Comparison of ENCODE assay signal across 17 cellular contexts in genomic region chr9:89640801-89641200, GRCh38. TPM values are rescaled to one million over a fixed set of nuclear protein-coding genes. Genes with fewer than 3 reads are reported as not detected.
A peak's percentile ranks its signal among the peaks of the same experiment; 100 is the strongest.
DNase-seq lines count a peak whose midpoint lies in the region; ATAC-seq and TF ChIP-seq lines count a peak whose summit lies in the region.
"Had no signal": no experiment of that assay in that cellular context is flagged by ENCODE, and none has a peak within 500 bp of the region (broad histone marks: within the 10 kb centered on the region; RNA-seq: fewer than 3 reads in every experiment).

No MANE protein-coding gene starts in this region.

- H3K27ac ChIP-seq in esophagus muscularis mucosa (replicated peaks in 1 of 4) (peak overlapping the region; percentile 82 to 89 (median 88)), tibial artery (peak overlapping the region; percentile 88 to 89)

- H3K4me3 ChIP-seq in esophagus muscularis mucosa (peak overlapping the region in 1 of 4 donors; percentile 35), tibial artery (no peak overlapping the region)
- H3K4me3 ChIP-seq: GM23338, Peyer's patch had no signal

- H3K4me1 Mint-ChIP-seq in WTC11 = peaks cover 8% of the 10 kb centered on the region

- CTCF ChIA-PET in WTC11 (lab: Charles Lee) = interaction anchor here (1.5 kb wide), 1 partner anchor 48 kb away, joined by 6 read pairs; no protein-coding TSS in a partner anchor

- TF ChIP-seq EP300 in esophagus muscularis mucosa (IDR thresholded peaks at IDR 0.05) = no peak

- H3K36me3 ChIP-seq in esophagus muscularis mucosa (no peaks in the 10 kb centered on the region), tibial artery (no peaks in the 10 kb centered on the region)
- H3K36me3 ChIP-seq: Peyer's patch had no signal

- no peak overlapping the region for H3K27ac Mint-ChIP-seq in WTC11
- H3K27ac Mint-ChIP-seq: GM23338 had no signal

- no peak overlapping the region for H3K4me3 Mint-ChIP-seq in WTC11
- H3K4me3 Mint-ChIP-seq: GM23338 had no signal

- intact Hi-C loops in esophagus muscularis mucosa (cut with DNase I) (no loop called here), posterior vena cava (cut with DNase I) (no loop called here), tibial artery (cut with DNase I; ENCODE audit: low total_unique reads) (no loop called here)

- H3K9me3 Mint-ChIP-seq in WTC11 = peaks cover 11% of the 10 kb centered on the region
- H3K9me3 Mint-ChIP-seq: GM23338 had no signal

- WGBS in esophagus muscularis mucosa = 86% methylated on average over 8 of the region's 8 CpGs

- H3K27me3 ChIP-seq in esophagus muscularis mucosa = no peaks in the 10 kb centered on the region
- H3K27me3 ChIP-seq in tibial artery = no peaks in the 10 kb centered on the region
- H3K27me3 ChIP-seq: Peyer's patch had no signal

- TF ChIP-seq POLR2A in esophagus muscularis mucosa (IDR thresholded peaks at IDR 0.05; ENCODE audit: low read depth) = no peak

- no peak for TF ChIP-seq CTCF in WTC11 (IDR thresholded peaks at IDR 0.05)
- TF ChIP-seq CTCF in esophagus muscularis mucosa (IDR thresholded peaks at IDR 0.05) = no peak
- no peak for TF ChIP-seq CTCF in tibial artery (IDR thresholded peaks at IDR 0.05)

- no peaks in the 10 kb centered on the region for H3K9me3 ChIP-seq in esophagus muscularis mucosa
- no peaks in the 10 kb centered on the region for H3K9me3 ChIP-seq in tibial artery
- H3K9me3 ChIP-seq: Peyer's patch had no signal

- POLR2A ChIA-PET in WTC11 (lab: Charles Lee) = no interaction called here

- H3K27me3 Mint-ChIP-seq in WTC11 (ENCODE audit: low read depth) = no peaks in the 10 kb centered on the region; the same call in 1 of the 2 replicates

- no peak for DNase-seq in WTC11 (ENCODE audit: low spot score)
- no peak for DNase-seq in esophagus muscularis mucosa (ENCODE audit: extremely low spot score)
- DNase-seq in posterior vena cava (ENCODE audit: low spot score) = peak; percentile 68
- no peak for DNase-seq in tibial artery
- DNase-seq in stimulated activated CD4-positive, alpha-beta T cell treated with anti-CD3 and anti-CD28 coated beads, Interleukin-4, amount 100 ng/mL, for 1 hour = no peak
- no peak for DNase-seq in HuH-7.5 (ENCODE audit: low spot score)
- DNase-seq: EL, NCI-H1092, NCI-H146, NCI-H2081, NCI-H524 had no signal

- ATAC-seq in WTC11 (no peak), HG02759 (IDR thresholded peaks at IDR 0.05; ENCODE audit: unreplicated experiment) (no peak)
- ATAC-seq: GM23338, Right ventricle myocardium inferior had no signal

- no peaks in the 10 kb centered on the region for H3K36me3 Mint-ChIP-seq in WTC11
- H3K36me3 Mint-ChIP-seq: CD14-positive monocyte had no signal

- H3K4me1 ChIP-seq in esophagus muscularis mucosa (peaks cover 32 to 42% (median 38%) of the 10 kb centered on the region in 4 donors), tibial artery (peaks cover 0 to 35% (median 26%) of the 10 kb centered on the region in 4 donors)

TF ChIP-seq in WTC11, 78 proteins besides CTCF, POLR2A, EP300 and RAD21:
- no peak for TF ChIP-seq SMAD3 (CRISPR knock-in tag; IDR thresholded peaks at IDR 0.05; ENCODE audit: borderline replicate concordance)
- TF ChIP-seq NR1H2 (CRISPR knock-in tag; IDR thresholded peaks at IDR 0.05) = 0 out of 2 replicates have a peak, but pooled peaks have one; percentile 40

RNA-seq across cellular contexts. Expression of gene GADD45G, which starts 36.0 kb away (rescaled TPM):
- 10.6 to 13.9 TPM (median 13.5 TPM) in 3 replicates for total RNA-seq in WTC11 (2021)
- 100 to 1,000 TPM in 2 of 4 donors, 10 to 100 TPM in 2; 44.0 to 136 (median 103) TPM for total RNA-seq in esophagus muscularis mucosa
- total RNA-seq in posterior vena cava = 10 to 100 TPM in 1 of 2 donors, 1 to 10 TPM in 1; 9.2 to 20.7 TPM
- total RNA-seq: MCF 10A had no signal
